Comparison of ENCODE assay signal across 7 cellular contexts in genomic region chr10:124290095-124290795, GRCh38.
DNase-seq lines count a peak whose midpoint lies in the region; ATAC-seq, FAIRE-seq and TF ChIP-seq lines count a peak whose summit lies in the region.

No MANE protein-coding gene starts in this region.

- H3K9me3 Mint-ChIP-seq in activated naive CD8-positive, alpha-beta T cell treated with anti-CD3 and anti-CD28 coated beads for 36 hours: no peaks in the 10 kb centered on the region

- H3K4me1 Mint-ChIP-seq in activated naive CD8-positive, alpha-beta T cell treated with anti-CD3 and anti-CD28 coated beads for 36 hours: no peaks in the 10 kb centered on the region

- H3K27ac Mint-ChIP-seq in activated naive CD8-positive, alpha-beta T cell treated with anti-CD3 and anti-CD28 coated beads for 36 hours: no peak overlapping the region

- DNase-seq in activated naive CD8-positive, alpha-beta T cell treated with anti-CD3 and anti-CD28 coated beads for 36 hours: peak; percentile 11
- DNase-seq in omental fat pad (ENCODE audit: low spot score) (peak; percentile 22), NCI-H2227 (lab: John Stamatoyannopoulos, UW; ENCODE audit: unreplicated experiment) (no peak), D721Med (ENCODE audit: insufficient read length, low spot score) (no peak)
- no peak for DNase-seq in activated CD4-positive, alpha-beta T cell treated with anti-CD3 and anti-CD28 coated beads for 48 hours

- no peaks in the 10 kb centered on the region for H3K27me3 Mint-ChIP-seq in activated naive CD8-positive, alpha-beta T cell treated with anti-CD3 and anti-CD28 coated beads for 36 hours

- TF ChIP-seq CTCF in omental fat pad (IDR thresholded peaks at IDR 0.05) (no peak), D721Med (IDR thresholded peaks at IDR 0.05; ENCODE audit: insufficient read depth, missing control alignments) (no peak)

- no peaks in the 10 kb centered on the region for H3K36me3 Mint-ChIP-seq in activated naive CD8-positive, alpha-beta T cell treated with anti-CD3 and anti-CD28 coated beads for 36 hours

- ATAC-seq in GM19043 (IDR thresholded peaks at IDR 0.05; ENCODE audit: low read depth, unreplicated experiment): peak; percentile 40
- peak; percentile 50 for ATAC-seq in HG03139 (IDR thresholded peaks at IDR 0.05; ENCODE audit: unreplicated experiment)
- ATAC-seq in omental fat pad (ENCODE audit: low FRiP score): peak; percentile 38

- H3K4me3 Mint-ChIP-seq in activated naive CD8-positive, alpha-beta T cell treated with anti-CD3 and anti-CD28 coated beads for 36 hours: no peak overlapping the region

- no peak for FAIRE-seq in D721Med (lab: Jason Lieb, UNC)

Comparison
In these comparisons a context has a peak if more than half of its experiments do, and no peak if none do; other contexts are left out.
1. DNase-seq: peak in activated naive CD8-positive, alpha-beta T cell treated with anti-CD3 and anti-CD28 coated beads for 36 hours (single experiment) and omental fat pad (single experiment); none in NCI-H2227 (single experiment), D721Med (single experiment) and activated CD4-positive, alpha-beta T cell treated with anti-CD3 and anti-CD28 coated beads for 48 hours (single experiment).
2. Peak in every context shown above with its lines, with median percentiles within 50 percentile points of each other: ATAC-seq.